Comparison of ENCODE assay signal across 1 cellular context in the genomic region with DNA sequence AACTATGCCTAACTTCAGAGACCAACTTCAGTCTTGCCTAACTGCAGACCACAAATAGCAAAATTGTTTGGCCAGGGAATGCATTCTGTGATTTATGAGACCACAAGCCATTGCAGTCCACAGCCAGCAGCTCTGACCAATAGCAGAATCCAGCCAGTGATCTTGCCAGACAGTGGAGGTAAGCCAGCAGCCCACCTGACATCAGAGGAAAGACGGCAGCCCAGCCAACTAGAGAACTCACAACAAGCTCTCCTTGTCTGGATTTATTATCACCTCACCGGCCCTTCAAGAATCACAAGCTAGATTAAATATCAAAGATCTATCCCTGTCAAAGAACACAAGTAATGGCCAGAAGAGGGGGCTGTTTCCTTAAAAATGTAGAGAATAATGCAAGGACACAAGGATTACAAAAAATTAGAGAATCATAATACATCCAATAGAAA.
TF ChIP-seq lines count a peak whose summit lies in the region.

No MANE protein-coding gene starts in this region.

TF ChIP-seq in K562, 482 proteins besides CTCF, POLR2A, EP300 and RAD21 (continued from another document):
- TF ChIP-seq ZNF444 (CRISPR knock-in tag; IDR thresholded peaks at IDR 0.05), result no peak
- TF ChIP-seq, protein P1, sequence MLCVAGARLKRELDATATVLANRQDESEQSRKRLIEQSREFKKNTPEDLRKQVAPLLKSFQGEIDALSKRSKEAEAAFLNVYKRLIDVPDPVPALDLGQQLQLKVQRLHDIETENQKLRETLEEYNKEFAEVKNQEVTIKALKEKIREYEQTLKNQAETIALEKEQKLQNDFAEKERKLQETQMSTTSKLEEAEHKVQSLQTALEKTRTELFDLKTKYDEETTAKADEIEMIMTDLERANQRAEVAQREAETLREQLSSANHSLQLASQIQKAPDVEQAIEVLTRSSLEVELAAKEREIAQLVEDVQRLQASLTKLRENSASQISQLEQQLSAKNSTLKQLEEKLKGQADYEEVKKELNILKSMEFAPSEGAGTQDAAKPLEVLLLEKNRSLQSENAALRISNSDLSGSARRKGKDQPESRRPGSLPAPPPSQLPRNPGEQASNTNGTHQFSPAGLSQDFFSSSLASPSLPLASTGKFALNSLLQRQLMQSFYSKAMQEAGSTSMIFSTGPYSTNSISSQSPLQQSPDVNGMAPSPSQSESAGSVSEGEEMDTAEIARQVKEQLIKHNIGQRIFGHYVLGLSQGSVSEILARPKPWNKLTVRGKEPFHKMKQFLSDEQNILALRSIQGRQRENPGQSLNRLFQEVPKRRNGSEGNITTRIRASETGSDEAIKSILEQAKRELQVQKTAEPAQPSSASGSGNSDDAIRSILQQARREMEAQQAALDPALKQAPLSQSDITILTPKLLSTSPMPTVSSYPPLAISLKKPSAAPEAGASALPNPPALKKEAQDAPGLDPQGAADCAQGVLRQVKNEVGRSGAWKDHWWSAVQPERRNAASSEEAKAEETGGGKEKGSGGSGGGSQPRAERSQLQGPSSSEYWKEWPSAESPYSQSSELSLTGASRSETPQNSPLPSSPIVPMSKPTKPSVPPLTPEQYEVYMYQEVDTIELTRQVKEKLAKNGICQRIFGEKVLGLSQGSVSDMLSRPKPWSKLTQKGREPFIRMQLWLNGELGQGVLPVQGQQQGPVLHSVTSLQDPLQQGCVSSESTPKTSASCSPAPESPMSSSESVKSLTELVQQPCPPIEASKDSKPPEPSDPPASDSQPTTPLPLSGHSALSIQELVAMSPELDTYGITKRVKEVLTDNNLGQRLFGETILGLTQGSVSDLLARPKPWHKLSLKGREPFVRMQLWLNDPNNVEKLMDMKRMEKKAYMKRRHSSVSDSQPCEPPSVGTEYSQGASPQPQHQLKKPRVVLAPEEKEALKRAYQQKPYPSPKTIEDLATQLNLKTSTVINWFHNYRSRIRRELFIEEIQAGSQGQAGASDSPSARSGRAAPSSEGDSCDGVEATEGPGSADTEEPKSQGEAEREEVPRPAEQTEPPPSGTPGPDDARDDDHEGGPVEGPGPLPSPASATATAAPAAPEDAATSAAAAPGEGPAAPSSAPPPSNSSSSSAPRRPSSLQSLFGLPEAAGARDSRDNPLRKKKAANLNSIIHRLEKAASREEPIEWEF (CRISPR knock-in tag; IDR thresholded peaks at IDR 0.05), result no peak
- no peak for TF ChIP-seq ZNF75A (CRISPR knock-in tag; IDR thresholded peaks at IDR 0.05)
- TF ChIP-seq YBX1 (IDR thresholded peaks at IDR 0.05), result no peak
